1 cellular context compared by ENCODE assay signal in the genomic region with DNA sequence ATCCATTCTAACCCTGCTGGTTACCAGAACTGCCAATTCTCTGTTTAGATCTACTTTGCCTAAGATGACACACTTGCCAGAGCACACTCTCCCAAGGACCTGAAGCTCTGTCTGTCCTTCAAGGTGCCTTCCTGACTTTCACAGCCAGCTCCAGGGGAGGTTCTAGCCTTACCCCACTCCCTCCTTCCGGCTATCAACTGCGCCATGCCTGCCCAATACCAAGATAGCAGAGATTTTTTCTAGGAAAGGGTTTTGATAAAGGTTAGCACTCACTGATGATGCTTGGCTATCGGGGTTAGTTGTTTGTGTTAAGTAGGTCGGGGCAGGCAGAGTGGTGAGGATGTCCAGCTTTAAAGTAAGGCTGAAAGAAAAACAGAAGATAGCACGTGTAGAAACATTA.
TF ChIP-seq lines count a peak whose summit lies in the region.

No MANE protein-coding gene starts in this region.

TF ChIP-seq in K562, 482 proteins besides CTCF, POLR2A, EP300 and RAD21 (continued from another document and continues in another):
- TF ChIP-seq ETS1 (conservative IDR thresholded peaks at IDR 0.05; ENCODE audit: control insufficient read depth, low read depth, low read length) (no peak), E2F1 (CRISPR knock-in tag; IDR thresholded peaks at IDR 0.05) (no peak), GATAD2A (IDR thresholded peaks at IDR 0.05) (no peak), SMAD2 (IDR thresholded peaks at IDR 0.05; ENCODE audit: low read depth, low read length) (no peak), ZFP30 (CRISPR knock-in tag; IDR thresholded peaks at IDR 0.05; ENCODE audit: borderline replicate concordance) (no peak), GTF2A2 (tag; IDR thresholded peaks at IDR 0.05) (no peak), ILF3 (IDR thresholded peaks at IDR 0.05; ENCODE audit: borderline replicate concordance) (no peak), ZFP91 (CRISPR knock-in tag; IDR thresholded peaks at IDR 0.05) (no peak), ZNF175 (CRISPR knock-in tag; IDR thresholded peaks at IDR 0.05; ENCODE audit: low read depth) (no peak), RUNX1 (IDR thresholded peaks at IDR 0.05; ENCODE audit: low read depth) (no peak), CTBP1 (IDR thresholded peaks at IDR 0.05; ENCODE audit: borderline replicate concordance) (peak; percentile 18; the same call in 1 of the 2 replicates), PRPF4 (IDR thresholded peaks at IDR 0.05; ENCODE audit: insufficient read depth, low read depth, low read length, poor library complexity, severe bottlenecking) (no peak), ZNF324 (CRISPR knock-in tag; IDR thresholded peaks at IDR 0.05) (no peak), USF1 (CRISPR knock-in tag; IDR thresholded peaks at IDR 0.05) (no peak), PTRF (tag; IDR thresholded peaks at IDR 0.05) (no peak), ZNF444 (CRISPR knock-in tag; IDR thresholded peaks at IDR 0.05) (no peak), KDM1A (IDR thresholded peaks at IDR 0.05) (peak; percentile 77 to 81), GMEB1 (CRISPR knock-in tag; IDR thresholded peaks at IDR 0.05) (no peak), IFI16 (CRISPR knock-in tag; IDR thresholded peaks at IDR 0.05) (no peak), STAT5B (CRISPR knock-in tag; IDR thresholded peaks at IDR 0.05) (no peak), TCFL5 (CRISPR knock-in tag; conservative IDR thresholded peaks at IDR 0.05) (no peak), HDAC2 (IDR thresholded peaks at IDR 0.05) (peak; percentile 50; the same call in 1 of the 2 replicates), ETV5 (CRISPR knock-in tag; IDR thresholded peaks at IDR 0.05; ENCODE audit: low read depth) (no peak), HNRNPH1 (optimal IDR thresholded peaks at IDR 0.05; ENCODE audit: low read depth, low read length) (no peak), NR4A1 (CRISPR knock-in tag; IDR thresholded peaks at IDR 0.05) (no peak), NR4A1 (tag; IDR thresholded peaks at IDR 0.05) (no peak), KAT2B (IDR thresholded peaks at IDR 0.05; ENCODE audit: low read depth, low read length) (no peak), NR2C1 (IDR thresholded peaks at IDR 0.05) (no peak), NR2C1 (tag; IDR thresholded peaks at IDR 0.05) (no peak), NFATC3 (IDR thresholded peaks at IDR 0.05) (no peak), JUNB (CRISPR knock-in tag; conservative IDR thresholded peaks at IDR 0.05) (no peak), ZNF316 (IDR thresholded peaks at IDR 0.05) (no peak), CBFA2T2 (conservative IDR thresholded peaks at IDR 0.05) (peak; percentile 42), ZC3H4 (CRISPR knock-in tag; IDR thresholded peaks at IDR 0.05; ENCODE audit: borderline replicate concordance) (no peak), EZH2 (IDR thresholded peaks at IDR 0.05; ENCODE audit: borderline replicate concordance, low read depth, low read length) (no peak), ETV1 (tag; conservative IDR thresholded peaks at IDR 0.05; ENCODE audit: low read depth) (peak; percentile 68), RBFOX2 (IDR thresholded peaks at IDR 0.05; ENCODE audit: low read depth, low read length) (no peak), ARID1B (IDR thresholded peaks at IDR 0.05) (peak; percentile 50), MAFG (tag; conservative IDR thresholded peaks at IDR 0.05) (no peak), BCOR (IDR thresholded peaks at IDR 0.05) (no peak), CSDE1 (IDR thresholded peaks at IDR 0.05) (no peak), ERF (CRISPR knock-in tag; IDR thresholded peaks at IDR 0.05) (no peak), ZNF184 (CRISPR knock-in tag; IDR thresholded peaks at IDR 0.05) (no peak), ZNF695 (CRISPR knock-in tag; IDR thresholded peaks at IDR 0.05) (no peak), ZNF778 (CRISPR knock-in tag; IDR thresholded peaks at IDR 0.05) (no peak), GATA2 (CRISPR knock-in tag; IDR thresholded peaks at IDR 0.05) (no peak), ZNF224 (CRISPR knock-in tag; IDR thresholded peaks at IDR 0.05) (no peak), BDP1 (IDR thresholded peaks at IDR 0.05; ENCODE audit: insufficient read depth, insufficient read length) (no peak), HSF4 (CRISPR knock-in tag; IDR thresholded peaks at IDR 0.05; ENCODE audit: borderline replicate concordance) (no peak), ZNF133 (CRISPR knock-in tag; IDR thresholded peaks at IDR 0.05) (no peak), BCL6 (CRISPR knock-in tag; IDR thresholded peaks at IDR 0.05) (no peak), SAP30 (IDR thresholded peaks at IDR 0.05; ENCODE audit: borderline replicate concordance, insufficient read depth, low read depth, low read length, poor library complexity, severe bottlenecking) (no peak), CREM (IDR thresholded peaks at IDR 0.05; ENCODE audit: low read depth) (no peak), SMARCE1 (IDR thresholded peaks at IDR 0.05) (no peak), ZNF217 (CRISPR knock-in tag; IDR thresholded peaks at IDR 0.05) (no peak), NFXL1 (CRISPR knock-in tag; IDR thresholded peaks at IDR 0.05) (no peak), HCFC1 (IDR thresholded peaks at IDR 0.05; ENCODE audit: low read depth, low read length) (no peak)
- TF ChIP-seq, protein P1, sequence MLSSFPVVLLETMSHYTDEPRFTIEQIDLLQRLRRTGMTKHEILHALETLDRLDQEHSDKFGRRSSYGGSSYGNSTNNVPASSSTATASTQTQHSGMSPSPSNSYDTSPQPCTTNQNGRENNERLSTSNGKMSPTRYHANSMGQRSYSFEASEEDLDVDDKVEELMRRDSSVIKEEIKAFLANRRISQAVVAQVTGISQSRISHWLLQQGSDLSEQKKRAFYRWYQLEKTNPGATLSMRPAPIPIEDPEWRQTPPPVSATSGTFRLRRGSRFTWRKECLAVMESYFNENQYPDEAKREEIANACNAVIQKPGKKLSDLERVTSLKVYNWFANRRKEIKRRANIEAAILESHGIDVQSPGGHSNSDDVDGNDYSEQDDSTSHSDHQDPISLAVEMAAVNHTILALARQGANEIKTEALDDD (IDR thresholded peaks at IDR 0.05) = peak; percentile 88
- TF ChIP-seq, protein P2, sequence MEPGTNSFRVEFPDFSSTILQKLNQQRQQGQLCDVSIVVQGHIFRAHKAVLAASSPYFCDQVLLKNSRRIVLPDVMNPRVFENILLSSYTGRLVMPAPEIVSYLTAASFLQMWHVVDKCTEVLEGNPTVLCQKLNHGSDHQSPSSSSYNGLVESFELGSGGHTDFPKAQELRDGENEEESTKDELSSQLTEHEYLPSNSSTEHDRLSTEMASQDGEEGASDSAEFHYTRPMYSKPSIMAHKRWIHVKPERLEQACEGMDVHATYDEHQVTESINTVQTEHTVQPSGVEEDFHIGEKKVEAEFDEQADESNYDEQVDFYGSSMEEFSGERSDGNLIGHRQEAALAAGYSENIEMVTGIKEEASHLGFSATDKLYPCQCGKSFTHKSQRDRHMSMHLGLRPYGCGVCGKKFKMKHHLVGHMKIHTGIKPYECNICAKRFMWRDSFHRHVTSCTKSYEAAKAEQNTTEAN (CRISPR knock-in tag; IDR thresholded peaks at IDR 0.05) = no peak
- TF ChIP-seq, protein P3, sequence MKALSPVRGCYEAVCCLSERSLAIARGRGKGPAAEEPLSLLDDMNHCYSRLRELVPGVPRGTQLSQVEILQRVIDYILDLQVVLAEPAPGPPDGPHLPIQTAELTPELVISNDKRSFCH (CRISPR knock-in tag; IDR thresholded peaks at IDR 0.05) = no peak
- TF ChIP-seq, protein P3 (tag; IDR thresholded peaks at IDR 0.05) = no peak
- TF ChIP-seq, protein P4, sequence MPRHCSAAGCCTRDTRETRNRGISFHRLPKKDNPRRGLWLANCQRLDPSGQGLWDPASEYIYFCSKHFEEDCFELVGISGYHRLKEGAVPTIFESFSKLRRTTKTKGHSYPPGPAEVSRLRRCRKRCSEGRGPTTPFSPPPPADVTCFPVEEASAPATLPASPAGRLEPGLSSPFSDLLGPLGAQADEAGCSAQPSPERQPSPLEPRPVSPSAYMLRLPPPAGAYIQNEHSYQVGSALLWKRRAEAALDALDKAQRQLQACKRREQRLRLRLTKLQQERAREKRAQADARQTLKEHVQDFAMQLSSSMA (CRISPR knock-in tag; IDR thresholded peaks at IDR 0.05) = no peak
- TF ChIP-seq, protein P5, sequence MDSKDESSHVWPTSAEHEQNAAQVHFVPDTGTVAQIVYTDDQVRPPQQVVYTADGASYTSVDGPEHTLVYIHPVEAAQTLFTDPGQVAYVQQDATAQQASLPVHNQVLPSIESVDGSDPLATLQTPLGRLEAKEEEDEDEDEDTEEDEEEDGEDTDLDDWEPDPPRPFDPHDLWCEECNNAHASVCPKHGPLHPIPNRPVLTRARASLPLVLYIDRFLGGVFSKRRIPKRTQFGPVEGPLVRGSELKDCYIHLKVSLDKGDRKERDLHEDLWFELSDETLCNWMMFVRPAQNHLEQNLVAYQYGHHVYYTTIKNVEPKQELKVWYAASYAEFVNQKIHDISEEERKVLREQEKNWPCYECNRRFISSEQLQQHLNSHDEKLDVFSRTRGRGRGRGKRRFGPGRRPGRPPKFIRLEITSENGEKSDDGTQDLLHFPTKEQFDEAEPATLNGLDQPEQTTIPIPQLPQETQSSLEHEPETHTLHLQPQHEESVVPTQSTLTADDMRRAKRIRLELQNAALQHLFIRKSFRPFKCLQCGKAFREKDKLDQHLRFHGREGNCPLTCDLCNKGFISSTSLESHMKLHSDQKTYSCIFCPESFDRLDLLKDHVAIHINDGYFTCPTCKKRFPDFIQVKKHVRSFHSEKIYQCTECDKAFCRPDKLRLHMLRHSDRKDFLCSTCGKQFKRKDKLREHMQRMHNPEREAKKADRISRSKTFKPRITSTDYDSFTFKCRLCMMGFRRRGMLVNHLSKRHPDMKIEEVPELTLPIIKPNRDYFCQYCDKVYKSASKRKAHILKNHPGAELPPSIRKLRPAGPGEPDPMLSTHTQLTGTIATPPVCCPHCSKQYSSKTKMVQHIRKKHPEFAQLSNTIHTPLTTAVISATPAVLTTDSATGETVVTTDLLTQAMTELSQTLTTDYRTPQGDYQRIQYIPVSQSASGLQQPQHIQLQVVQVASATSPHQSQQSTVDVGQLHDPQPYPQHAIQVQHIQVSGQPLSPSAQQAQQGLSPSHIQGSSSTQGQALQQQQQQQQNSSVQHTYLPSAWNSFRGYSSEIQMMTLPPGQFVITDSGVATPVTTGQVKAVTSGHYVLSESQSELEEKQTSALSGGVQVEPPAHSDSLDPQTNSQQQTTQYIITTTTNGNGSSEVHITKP (IDR thresholded peaks at IDR 0.05; ENCODE audit: partially characterized antibody) = no peak
- TF ChIP-seq, protein P6, sequence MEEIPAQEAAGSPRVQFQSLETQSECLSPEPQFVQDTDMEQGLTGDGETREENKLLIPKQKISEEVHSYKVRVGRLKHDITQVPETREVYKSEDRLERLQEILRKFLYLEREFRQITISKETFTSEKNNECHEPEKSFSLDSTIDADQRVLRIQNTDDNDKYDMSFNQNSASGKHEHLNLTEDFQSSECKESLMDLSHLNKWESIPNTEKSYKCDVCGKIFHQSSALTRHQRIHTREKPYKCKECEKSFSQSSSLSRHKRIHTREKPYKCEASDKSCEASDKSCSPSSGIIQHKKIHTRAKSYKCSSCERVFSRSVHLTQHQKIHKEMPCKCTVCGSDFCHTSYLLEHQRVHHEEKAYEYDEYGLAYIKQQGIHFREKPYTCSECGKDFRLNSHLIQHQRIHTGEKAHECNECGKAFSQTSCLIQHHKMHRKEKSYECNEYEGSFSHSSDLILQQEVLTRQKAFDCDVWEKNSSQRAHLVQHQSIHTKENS (CRISPR knock-in tag; IDR thresholded peaks at IDR 0.05) = no peak
